In the genomic region with DNA sequence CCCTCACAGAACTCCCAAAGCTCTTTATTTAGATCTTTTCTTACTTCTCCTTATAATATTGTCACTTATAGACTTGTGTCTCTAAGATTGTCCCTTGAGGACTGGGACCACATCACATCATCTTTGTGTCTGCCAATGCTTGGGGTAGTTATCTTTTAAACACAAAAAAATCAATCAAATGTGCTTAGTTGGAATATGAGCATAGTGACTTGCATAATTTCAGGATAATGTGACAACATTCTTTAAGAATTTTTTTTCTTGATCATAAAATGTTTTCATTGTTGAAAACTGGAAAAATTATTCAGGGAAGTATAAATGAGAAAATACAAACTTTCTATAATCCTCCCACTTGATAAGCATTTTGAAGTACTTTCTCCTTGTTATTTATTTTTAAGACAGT, we compare ENCODE assay signal across 20 cellular contexts.
DNase-seq lines count a peak whose midpoint lies in the region; ATAC-seq, FAIRE-seq and TF ChIP-seq lines count a peak whose summit lies in the region.
"Had no signal": no experiment of that assay in that cellular context is flagged by ENCODE, and none has a peak within 500 bp of the region (broad histone marks: within the 10 kb centered on the region; RNA-seq: fewer than 3 reads in every experiment).

No MANE protein-coding gene starts in this region.

- H3K4me3 ChIP-seq in IMR-90 (ENCODE audit: insufficient read depth, low read depth, low read length) (no peak overlapping the region), K562 (no peak overlapping the region), suprapubic skin (no peak overlapping the region)
- H3K4me3 ChIP-seq: MG63, ovary had no signal

- H3K18ac ChIP-seq in IMR-90 (ENCODE audit: low read depth, low read length) = no peak overlapping the region

- H4K91ac ChIP-seq in IMR-90 (ENCODE audit: insufficient read depth, low read depth, low read length) = no peak overlapping the region

- H3K4me2 ChIP-seq in IMR-90 (ENCODE audit: low read depth, low read length) = no peak overlapping the region
- no peak overlapping the region for H3K4me2 ChIP-seq in K562 (ENCODE audit: insufficient read depth, low read length)

- H3K36me3 ChIP-seq in IMR-90 (ENCODE audit: control insufficient read depth, insufficient read depth, low read length) (peaks cover 15% of the 10 kb centered on the region), K562 (ENCODE audit: control insufficient read depth, insufficient read depth, low read length) (no peaks in the 10 kb centered on the region), suprapubic skin (peaks cover 3% of the 10 kb centered on the region)
- H3K36me3 ChIP-seq: ovary had no signal

- H3K4me1 ChIP-seq in IMR-90 (ENCODE audit: control insufficient read depth, insufficient read depth, low read length) = peaks cover 20% of the 10 kb centered on the region
- peaks cover 3 to 11% of the 10 kb centered on the region in 2 experiments; a peak in 4 of 5 replicates for H3K4me1 ChIP-seq in K562 (replicated peaks in 1 of 2; ENCODE audit: control insufficient read depth in 2 of 2, insufficient read depth in 2 of 2, low read length in 2 of 2)
- peaks cover 25% of the 10 kb centered on the region for H3K4me1 ChIP-seq in suprapubic skin

- H2BK5ac ChIP-seq in IMR-90 (ENCODE audit: low read depth, low read length, poor library complexity, severe bottlenecking) = no peak overlapping the region

- H2AFZ ChIP-seq in IMR-90 (replicated peaks; ENCODE audit: low read length, poor library complexity) = no peak overlapping the region
- no peak overlapping the region for H2AFZ ChIP-seq in K562 (ENCODE audit: low read depth, low read length)

- H3K9me1 ChIP-seq in IMR-90 (ENCODE audit: insufficient read depth, low read length) (peaks cover 17% of the 10 kb centered on the region), K562 (ENCODE audit: control insufficient read depth, insufficient read depth, low read length) (no peaks in the 10 kb centered on the region)

- no peak for FAIRE-seq in K562 (lab: Jason Lieb, UNC)
- FAIRE-seq: TTC549 had no signal

- no peaks in the 10 kb centered on the region for H3K9me3 Mint-ChIP-seq in mesothelial cell of epicardium
- H3K9me3 Mint-ChIP-seq: activated naive CD4-positive, alpha-beta T cell treated with anti-CD3 and anti-CD28 coated beads, Interleukin-2, amount 50 U/mL, for 72 hours; activated T-helper 1 cell treated with anti-CD3 and anti-CD28 coated beads, Interleukin-12 subunit alpha, Interleukin-12 subunit beta, Interleukin-2, Interleukin-4 antibody, amounts not matched to agents 30 ng/mL and 10 ng/mL and 1 ng/mL, durations not matched to agents 14 hours and 24 hours and 36 hours; stimulated activated memory B cell treated with anti-CD40 and anti-IgM and Interleukin-4, amounts not matched to agents 10 μg/mL and 1 μg/mL and 100 μg/mL, for 72 hours; type B pancreatic cell had no signal

- H3K9ac ChIP-seq in IMR-90 (ENCODE audit: low read depth, low read length) = no peak overlapping the region
- no peak overlapping the region for H3K9ac ChIP-seq in K562 (ENCODE audit: insufficient read depth in 1 of 2, low read depth in 2 of 2, low read length in 2 of 2)

- TF ChIP-seq RAD21 in IMR-90 (IDR thresholded peaks at IDR 0.05; ENCODE audit: low read length) (no peak), K562 (CRISPR knock-in tag; conservative IDR thresholded peaks at IDR 0.05 in 1 of 2, IDR thresholded peaks at IDR 0.05 in 1 of 2) (no peak)

- TF ChIP-seq EP300 in K562 (IDR thresholded peaks at IDR 0.05; ENCODE audit: low read length) (no peak), suprapubic skin (IDR thresholded peaks at IDR 0.05) (no peak)

- no peak overlapping the region for H3K4me3 Mint-ChIP-seq in mesothelial cell of epicardium
- H3K4me3 Mint-ChIP-seq: activated CD4-positive, alpha-beta T cell treated with anti-CD3 and anti-CD28 coated beads for 36 hours; activated T-helper 1 cell treated with anti-CD3 and anti-CD28 coated beads, Interleukin-12 subunit alpha, Interleukin-12 subunit beta, Interleukin-2, Interleukin-4 antibody, amounts not matched to agents 30 ng/mL and 10 ng/mL and 1 ng/mL, durations not matched to agents 14 hours and 24 hours and 36 hours; stimulated activated memory B cell treated with anti-CD40 and anti-IgM and Interleukin-4, amounts not matched to agents 10 μg/mL and 1 μg/mL and 100 μg/mL, for 72 hours had no signal

- no peak overlapping the region for H2AK9ac ChIP-seq in IMR-90 (replicated peaks; ENCODE audit: low read depth, low read length, poor library complexity)

- no peak overlapping the region for H3K4ac ChIP-seq in IMR-90 (ENCODE audit: low read depth, low read length)

- H2BK20ac ChIP-seq in IMR-90 (ENCODE audit: low read depth, low read length) = no peak overlapping the region

- no peak overlapping the region for H4K5ac ChIP-seq in IMR-90 (ENCODE audit: low read depth, low read length)

- H3K9me3 ChIP-seq in IMR-90 (ENCODE audit: control insufficient read depth, insufficient read depth, low read length) = no peaks in the 10 kb centered on the region
- H3K9me3 ChIP-seq in K562 (replicated peaks; ENCODE audit: control insufficient read depth, insufficient read depth, low read depth, low read length) = no peaks in the 10 kb centered on the region
- no peaks in the 10 kb centered on the region for H3K9me3 ChIP-seq in suprapubic skin
- H3K9me3 ChIP-seq: MG63, ovary had no signal

- no peak for TF ChIP-seq CTCF in IMR-90 (conservative IDR thresholded peaks at IDR 0.05; ENCODE audit: low read depth, low read length)
- TF ChIP-seq CTCF in K562 (IDR thresholded peaks at IDR 0.05 in 2 of 3, conservative IDR thresholded peaks at IDR 0.05 in 1 of 3; ENCODE audit: insufficient read depth in 2 of 3, low read depth in 1 of 3, low read length in 3 of 3) = no peak
- no peak for TF ChIP-seq CTCF in mesothelial cell of epicardium (IDR thresholded peaks at IDR 0.05; ENCODE audit: unreplicated experiment)
- TF ChIP-seq CTCF in suprapubic skin (IDR thresholded peaks at IDR 0.05) = no peak

- no peak for ATAC-seq in IMR-90 (ENCODE audit: low read depth)
- no peak for ATAC-seq in K562
- ATAC-seq: activated CD4-positive, alpha-beta T cell treated with anti-CD3 and anti-CD28 coated beads for 36 hours; stimulated activated memory B cell treated with anti-CD40 and anti-IgM and Interleukin-4, amounts not matched to agents 10 μg/mL and 1 μg/mL and 100 μg/mL, for 72 hours had no signal

- no peak overlapping the region for H2BK120ac ChIP-seq in IMR-90 (ENCODE audit: low read depth, low read length)

- H3K56ac ChIP-seq in IMR-90 (ENCODE audit: extremely low read depth, insufficient read depth, low read length) = no peak overlapping the region

- H2AK5ac ChIP-seq in IMR-90 (ENCODE audit: low read depth, low read length) = no peak overlapping the region

- H3K23ac ChIP-seq in IMR-90 (ENCODE audit: low read depth, low read length) = no peak overlapping the region

- H2BK15ac ChIP-seq in IMR-90 (ENCODE audit: low read depth, low read length) = no peak overlapping the region

- no peaks in the 10 kb centered on the region for H3K27me3 ChIP-seq in IMR-90 (ENCODE audit: control insufficient read depth, insufficient read depth, low read length)
- H3K27me3 ChIP-seq in K562 (ENCODE audit: control insufficient read depth in 2 of 2, insufficient read depth in 2 of 2, low read length in 2 of 2) = peaks cover 0 to 25% of the 10 kb centered on the region in 2 experiments; a peak in 2 of 5 replicates
- no peaks in the 10 kb centered on the region for H3K27me3 ChIP-seq in suprapubic skin
- H3K27me3 ChIP-seq: MG63, ovary had no signal

- H4K20me1 ChIP-seq in IMR-90 (ENCODE audit: insufficient read depth, low read length) = no peaks in the 10 kb centered on the region
- H4K20me1 ChIP-seq in K562 (replicated peaks; ENCODE audit: control insufficient read depth, insufficient read depth, low read length) = no peaks in the 10 kb centered on the region; the same call in 1 of the 2 replicates

- no peaks in the 10 kb centered on the region for H3K27me3 Mint-ChIP-seq in mesothelial cell of epicardium (ENCODE audit: low read depth)
- H3K27me3 Mint-ChIP-seq: activated CD4-positive, alpha-beta T cell treated with anti-CD3 and anti-CD28 coated beads for 36 hours; type B pancreatic cell had no signal

- peak overlapping the region; percentile 100 for H3K27ac Mint-ChIP-seq in mesothelial cell of epicardium
- H3K27ac Mint-ChIP-seq: activated T-helper 1 cell treated with anti-CD3 and anti-CD28 coated beads, Interleukin-12 subunit alpha, Interleukin-12 subunit beta, Interleukin-2, Interleukin-4 antibody, amounts not matched to agents 30 ng/mL and 10 ng/mL and 1 ng/mL, durations not matched to agents 14 hours and 24 hours and 36 hours had no signal

- no TSS peak for BruUV-seq in IMR-90 (replicated peaks; lab: Mats Ljungman, UMichigan)
- no TSS peak for BruUV-seq in K562 (replicated peaks; lab: Mats Ljungman, UMichigan)

- H3K27ac ChIP-seq in IMR-90 (ENCODE audit: insufficient read depth, low read length) (no peak overlapping the region), K562 (ENCODE audit: extremely low read depth, low read depth, low read length) (no peak overlapping the region), suprapubic skin (peak overlapping the region; percentile 96)
- H3K27ac ChIP-seq: HL-60 had no signal

- H3K14ac ChIP-seq in IMR-90 (replicated peaks; ENCODE audit: low read depth, low read length) = no peak overlapping the region

- CTCF ChIA-PET in IMR-90 (lab: Yijun Ruan, JAX) (no interaction called here), K562 (lab: Yijun Ruan, JAX; ENCODE audit: low intra/inter-chr PET ratio) (no interaction called here)

- intact Hi-C loops in IMR-90 (cut with micrococcal nuclease) = no loop called here
- intact Hi-C loops in K562 (cut with micrococcal nuclease) = no loop called here

- dilution Hi-C loops in IMR-90 (cut with HindIII; ENCODE audit: low sequenced_read_pairs, unreplicated experiment) = no loop called here

- H3K79me2 ChIP-seq in K562 (ENCODE audit: control insufficient read depth, insufficient read depth, low read length) = no peaks in the 10 kb centered on the region

- POLR2A ChIA-PET in IMR-90 (lab: Charles Lee; ENCODE audit: unreplicated experiment) (no interaction called here), K562 (lab: Yijun Ruan, JAX) (no interaction called here)

- no peak overlapping the region for H4K8ac ChIP-seq in IMR-90 (ENCODE audit: low read depth in 2 of 2, low read length in 2 of 2)

- DNase-seq in IMR-90 = no peak
- no peak for DNase-seq in K562 (ENCODE audit: extremely low read depth in 1 of 4, low spot score in 3 of 4)
- DNase-seq in mesothelial cell of epicardium (ENCODE audit: low spot score in 2 of 2, unreplicated experiment in 2 of 2) = no peak
- no peak for DNase-seq in suprapubic skin (ENCODE audit: low spot score in 2 of 2)
- no peak for DNase-seq in NCI-H2227 treated with DMSO at 0.1 percent for 48 hours (lab: John Stamatoyannopoulos, UW)
- DNase-seq in activated CD8-positive, alpha-beta memory T cell treated with anti-CD3 and anti-CD28 coated beads, Interleukin-2, amount 50 U/mL, for 48 hours = no peak
- DNase-seq in T-helper 2 cell = no peak
- DNase-seq: activated CD4-positive, alpha-beta T cell treated with anti-CD3 and anti-CD28 coated beads for 36 hours; MG63; NCI-H1436 treated with DMSO at 0.1 percent for 48 hours; NCI-H69; ovary; stimulated activated CD4-positive, alpha-beta T cell treated with anti-CD3 and anti-CD28 coated beads, Interleukin-1b, Interleukin-23, amount 100 ng/mL, for 48 hours had no signal

- no peaks in the 10 kb centered on the region for H3K36me3 Mint-ChIP-seq in mesothelial cell of epicardium
- H3K36me3 Mint-ChIP-seq: brain had no signal

- TF ChIP-seq POLR2A in IMR-90 (IDR thresholded peaks at IDR 0.05; ENCODE audit: low read depth, low read length) (no peak), K562 (conservative IDR thresholded peaks at IDR 0.05) (no peak), suprapubic skin (IDR thresholded peaks at IDR 0.05) (no peak)

- peaks cover 3 to 19% of the 10 kb centered on the region in 2 experiments; a peak in 3 of 4 replicates for H3K79me1 ChIP-seq in IMR-90 (ENCODE audit: low read depth in 1 of 2, low read length in 2 of 2)

- peaks cover 52% of the 10 kb centered on the region for H3K4me1 Mint-ChIP-seq in mesothelial cell of epicardium

- in situ Hi-C loops in IMR-90 (cut with MboI; ENCODE audit: low sequenced_read_pairs) (no loop called here), K562 (cut with MboI) (no loop called here)
